In the genomic region with DNA sequence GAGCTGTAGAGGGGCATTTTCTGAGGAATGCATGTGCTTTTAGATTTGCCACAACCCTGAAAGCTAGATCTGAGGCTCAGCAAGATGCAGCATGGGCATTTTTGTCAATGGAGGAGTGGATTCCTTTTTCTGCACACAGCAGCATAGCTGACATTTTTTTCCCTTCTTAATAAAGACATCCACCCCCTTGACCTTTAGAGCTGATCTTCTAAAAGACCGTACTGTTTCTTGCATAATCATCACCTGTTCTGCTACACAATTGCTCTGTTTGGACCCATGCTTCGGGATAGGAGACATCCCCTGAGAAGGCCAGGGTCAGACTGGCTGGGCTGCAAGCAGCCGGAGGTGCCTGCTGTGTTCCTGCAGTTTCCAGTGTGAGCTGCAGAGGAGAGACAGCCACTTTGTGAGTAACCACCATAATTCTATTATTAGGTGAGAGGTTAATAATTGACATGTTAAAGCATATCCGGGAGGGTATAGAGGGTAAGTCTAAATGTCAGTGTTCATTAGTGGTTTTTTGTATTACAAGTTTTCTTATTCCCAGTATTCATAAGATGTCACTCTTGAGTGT, we compare ENCODE assay signal across 14 cellular contexts.
A peak's percentile ranks its signal among the peaks of the same experiment; 100 is the strongest.
DNase-seq lines count a peak whose midpoint lies in the region; ATAC-seq, FAIRE-seq and TF ChIP-seq lines count a peak whose summit lies in the region.
"Had no signal": no experiment of that assay in that cellular context is flagged by ENCODE, and none has a peak within 500 bp of the region (broad histone marks: within the 10 kb centered on the region; RNA-seq: fewer than 3 reads in every experiment).

No MANE protein-coding gene starts in this region.

- POLR2A ChIA-PET in Caco-2 (lab: Charles Lee) = no interaction called here
- POLR2A ChIA-PET in CD4-positive, alpha-beta T cell (lab: Charles Lee) = no interaction called here

- H3K27ac Mint-ChIP-seq in Caco-2 (ENCODE audit: unreplicated experiment) (peak overlapping the region; percentile 89), endothelial cell (ENCODE audit: unreplicated experiment) (no peak overlapping the region)
- H3K27ac Mint-ChIP-seq in CD4-positive, alpha-beta T cell = no peak overlapping the region

- no peaks in the 10 kb centered on the region for H3K27me3 Mint-ChIP-seq in Caco-2 (ENCODE audit: insufficient read depth, unreplicated experiment)
- H3K27me3 Mint-ChIP-seq in CD4-positive, alpha-beta T cell = no peaks in the 10 kb centered on the region
- H3K27me3 Mint-ChIP-seq in endothelial cell (ENCODE audit: unreplicated experiment) = peaks cover 4% of the 10 kb centered on the region
- H3K27me3 Mint-ChIP-seq in activated T-cell treated with anti-CD3 and anti-CD28 coated beads, Interleukin-2, amount 50 U/mL, for 4 hours (ENCODE audit: low read depth) = peaks cover 2% of the 10 kb centered on the region

- H3K4me3 Mint-ChIP-seq in Caco-2 (ENCODE audit: unreplicated experiment) (peak overlapping the region; percentile 65), endothelial cell (ENCODE audit: unreplicated experiment) (no peak overlapping the region)
- H3K4me3 Mint-ChIP-seq in CD4-positive, alpha-beta T cell = no peak overlapping the region
- no peak overlapping the region for H3K4me3 Mint-ChIP-seq in activated T-cell treated with anti-CD3 and anti-CD28 coated beads, Interleukin-2, amount 50 U/mL, for 4 hours

- no peaks in the 10 kb centered on the region for H3K27me3 ChIP-seq in Caco-2 (replicated peaks; ENCODE audit: control insufficient read depth, insufficient read depth, low read length)
- H3K27me3 ChIP-seq in CD4-positive, alpha-beta T cell (ENCODE audit: control insufficient read depth, insufficient read depth, low read length) = no peaks in the 10 kb centered on the region
- H3K27me3 ChIP-seq: SJSA1, upper lobe of left lung had no signal

- no peaks in the 10 kb centered on the region for H3K9me3 ChIP-seq in Caco-2
- no peaks in the 10 kb centered on the region for H3K9me3 ChIP-seq in CD4-positive, alpha-beta T cell (ENCODE audit: control insufficient read depth, low read length)
- H3K9me3 ChIP-seq: SJSA1, upper lobe of left lung had no signal

- intact Hi-C loops in Caco-2 (cut with micrococcal nuclease; ENCODE audit: unreplicated experiment) = loop anchor here (1.0 to 5.0 kb wide), 3 partner anchors 14 to 83 kb away; no protein-coding TSS in a partner anchor
- intact Hi-C loops in CD4-positive, alpha-beta T cell (cut with DNase I, micrococcal nuclease) = no loop called here

- peak; percentile 88 for ATAC-seq in GM19397 (IDR thresholded peaks at IDR 0.05; ENCODE audit: unreplicated experiment)
- peak; percentile 80 for ATAC-seq in HG03135 (IDR thresholded peaks at IDR 0.05; ENCODE audit: unreplicated experiment)
- ATAC-seq in CD4-positive, alpha-beta T cell (ENCODE audit: poor library complexity) = no peak
- ATAC-seq in activated T-cell treated with anti-CD3 and anti-CD28 coated beads, Interleukin-2, amount 50 U/mL, for 4 hours = no peak

- no TSS peak for BruUV-seq in Caco-2 (replicated peaks; lab: Mats Ljungman, UMichigan)

- no peaks in the 10 kb centered on the region for H3K36me3 ChIP-seq in Caco-2 (ENCODE audit: control insufficient read depth, insufficient read depth, low read length)
- H3K36me3 ChIP-seq: SJSA1, upper lobe of left lung had no signal

- CTCF ChIA-PET in Caco-2 (lab: Charles Lee) = interaction anchor here (1.2 to 2.0 kb wide), 3 partner anchors 45 to 47 kb away, joined by 3 to 12 read pairs (median 4); no protein-coding TSS in a partner anchor
- CTCF ChIA-PET in CD4-positive, alpha-beta T cell (lab: Charles Lee) = no interaction called here

- H3K4me1 Mint-ChIP-seq in Caco-2 (ENCODE audit: low read depth, unreplicated experiment) (peaks cover 62% of the 10 kb centered on the region), endothelial cell (ENCODE audit: unreplicated experiment) (no peaks in the 10 kb centered on the region)
- no peaks in the 10 kb centered on the region for H3K4me1 Mint-ChIP-seq in CD4-positive, alpha-beta T cell (ENCODE audit: low read depth)
- no peaks in the 10 kb centered on the region for H3K4me1 Mint-ChIP-seq in activated T-cell treated with anti-CD3 and anti-CD28 coated beads, Interleukin-2, amount 50 U/mL, for 4 hours (ENCODE audit: low read depth)

- H3K27ac ChIP-seq in CD4-positive, alpha-beta T cell (ENCODE audit: low read depth, low read length) = no peak overlapping the region
- H3K27ac ChIP-seq: KMS-11, SJSA1, upper lobe of left lung had no signal

- H3K4me1 ChIP-seq in Caco-2 = peaks cover 67% of the 10 kb centered on the region
- H3K4me1 ChIP-seq: SJSA1 had no signal

- H3K9me3 Mint-ChIP-seq in Caco-2 (ENCODE audit: unreplicated experiment) = no peaks in the 10 kb centered on the region
- no peaks in the 10 kb centered on the region for H3K9me3 Mint-ChIP-seq in CD4-positive, alpha-beta T cell
- H3K9me3 Mint-ChIP-seq in endothelial cell (ENCODE audit: unreplicated experiment) = no peaks in the 10 kb centered on the region
- H3K9me3 Mint-ChIP-seq in activated T-cell treated with anti-CD3 and anti-CD28 coated beads, Interleukin-2, amount 50 U/mL, for 4 hours = no peaks in the 10 kb centered on the region

- no peak for TF ChIP-seq CTCF in Caco-2 (IDR thresholded peaks at IDR 0.05; ENCODE audit: insufficient read depth in 1 of 2, low read depth in 1 of 2, low read length in 1 of 2, severe bottlenecking in 1 of 2, unreplicated experiment in 1 of 2)
- TF ChIP-seq CTCF in CD4-positive, alpha-beta T cell (IDR thresholded peaks at IDR 0.05) = no peak
- TF ChIP-seq CTCF in endothelial cell (IDR thresholded peaks at IDR 0.05; ENCODE audit: unreplicated experiment) = no peak

- no peak overlapping the region for H3K4me3 ChIP-seq in Caco-2 (ENCODE audit: low read depth, low read length)
- H3K4me3 ChIP-seq: SJSA1, upper lobe of left lung had no signal

- peak; percentile 82 for FAIRE-seq in islet of Langerhans (lab: Jason Lieb, UNC)

- peak; percentile 61 to 64 for DNase-seq in Caco-2
- DNase-seq in CD4-positive, alpha-beta T cell = no peak
- DNase-seq in endothelial cell (ENCODE audit: low spot score) = no peak
- DNase-seq in activated T-cell treated with anti-CD3 and anti-CD28 coated beads, Interleukin-2, amount 50 U/mL, for 4 hours = no peak
- DNase-seq in iPS-NIHi7 (ENCODE audit: extremely low spot score) = no peak
- DNase-seq: ACHN, GF-D8, NCI-H510A, upper lobe of left lung had no signal

- peaks cover 6% of the 10 kb centered on the region for H3K36me3 Mint-ChIP-seq in Caco-2 (ENCODE audit: insufficient read depth, unreplicated experiment)
- no peaks in the 10 kb centered on the region for H3K36me3 Mint-ChIP-seq in CD4-positive, alpha-beta T cell (ENCODE audit: low read depth)
- H3K36me3 Mint-ChIP-seq in endothelial cell (ENCODE audit: low read depth, unreplicated experiment) = no peaks in the 10 kb centered on the region
- no peaks in the 10 kb centered on the region for H3K36me3 Mint-ChIP-seq in activated T-cell treated with anti-CD3 and anti-CD28 coated beads, Interleukin-2, amount 50 U/mL, for 4 hours (ENCODE audit: insufficient read depth)

Comparison
In these comparisons a context has a peak if more than half of its experiments do, and no peak if none do; other contexts are left out.
1. DNase-seq: peak in Caco-2 (2 of 2); none in CD4-positive, alpha-beta T cell (0 of 10), endothelial cell (single experiment), activated T-cell treated with anti-CD3 and anti-CD28 coated beads, Interleukin-2, amount 50 U/mL, for 4 hours (single experiment) and iPS-NIHi7 (single experiment).
2. ATAC-seq: peak in GM19397 (single experiment) and HG03135 (single experiment); none in CD4-positive, alpha-beta T cell (single experiment) and activated T-cell treated with anti-CD3 and anti-CD28 coated beads, Interleukin-2, amount 50 U/mL, for 4 hours (0 of 2).